14 cellular contexts compared by ENCODE assay signal in genomic region chr11:70278994-70279393, GRCh38.
"Had no signal": no experiment of that assay in that cellular context is flagged by ENCODE, and none has a peak within 500 bp of the region (broad histone marks: within the 10 kb centered on the region; RNA-seq: fewer than 3 reads in every experiment).

No MANE protein-coding gene starts in this region.

- ATAC-seq: activated CD8-positive, alpha-beta T cell treated with anti-CD3 and anti-CD28 coated beads, Interleukin-2, amount 10 ng/mL, durations not matched to agents 7 days and 5 days; esophagus mucosa; psoas muscle; right lobe of liver; stimulated activated naive CD8-positive, alpha-beta T cell treated with anti-CD3 and anti-CD28 coated beads, Interleukin-15, Interleukin-2, amounts not matched to agents 100 U/mL and 50 U/mL, for 24 hours had no signal

- H3K27ac ChIP-seq: ascending aorta, hepatocyte, psoas muscle, right lobe of liver, suprapubic skin had no signal

- H3K4me3 ChIP-seq: ascending aorta, hepatocyte, psoas muscle, right lobe of liver, smooth muscle cell, suprapubic skin had no signal

- DNase-seq: activated B cell treated with CpG ODN at 0.5 μM for 24 hours; activated CD4-positive, alpha-beta T cell treated with anti-CD3 and anti-CD28 coated beads, Interleukin-2, amount 10 ng/mL, durations not matched to agents 24 days and 14 days; activated CD8-positive, alpha-beta memory T cell treated with anti-CD3 and anti-CD28 coated beads, Interleukin-2, amount 50 U/mL, for 48 hours; activated CD8-positive, alpha-beta T cell treated with anti-CD3 and anti-CD28 coated beads, Interleukin-2, amount 10 ng/mL, durations not matched to agents 7 days and 5 days; activated naive CD8-positive, alpha-beta T cell treated with anti-CD3 and anti-CD28 coated beads, Interleukin-2, amount 10 ng/mL, durations not matched to agents 7 days and 5 days; mesendoderm; psoas muscle; right lobe of liver; stimulated activated naive CD8-positive, alpha-beta T cell treated with anti-CD3 and anti-CD28 coated beads, Interleukin-15, Interleukin-2, amounts not matched to agents 100 U/mL and 50 U/mL, for 24 hours had no signal

- H3K4me1 ChIP-seq: right lobe of liver, suprapubic skin had no signal

- H3K27me3 ChIP-seq: ascending aorta, hepatocyte, right lobe of liver, suprapubic skin had no signal

- H3K9me3 ChIP-seq: ascending aorta, psoas muscle, right lobe of liver, suprapubic skin had no signal
